In the genomic region with DNA sequence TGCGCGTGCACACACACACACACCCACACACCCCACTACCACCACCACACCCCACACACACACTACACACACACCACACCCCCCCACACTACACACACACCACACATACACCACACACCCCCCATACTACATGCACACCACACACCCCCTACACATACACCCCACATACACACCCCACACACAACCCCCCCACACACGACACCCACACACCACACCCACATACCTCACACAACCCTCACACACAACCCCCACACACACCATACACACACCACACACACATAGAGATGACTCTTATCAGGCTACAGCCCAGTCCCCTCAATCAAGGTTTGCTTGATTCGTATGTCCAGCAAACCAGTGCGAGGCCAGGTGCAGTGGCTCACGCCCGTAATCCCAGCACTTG, we compare ENCODE assay signal across 24 cellular contexts. TPM values are rescaled to one million over a fixed set of nuclear protein-coding genes. Genes with fewer than 3 reads are reported as not detected.
DNase-seq lines count a peak whose midpoint lies in the region; ATAC-seq, FAIRE-seq and TF ChIP-seq lines count a peak whose summit lies in the region.
"Had no signal": no experiment of that assay in that cellular context is flagged by ENCODE, and none has a peak within 500 bp of the region (broad histone marks: within the 10 kb centered on the region; RNA-seq: fewer than 3 reads in every experiment).

No MANE protein-coding gene starts in this region.

- no peak overlapping the region for H2AFZ ChIP-seq in K562 (ENCODE audit: low read depth, low read length)
- H2AFZ ChIP-seq: GM23248 had no signal

- CTCF ChIA-PET in K562 (lab: Yijun Ruan, JAX; ENCODE audit: low intra/inter-chr PET ratio): no interaction called here

- H3K27ac Mint-ChIP-seq in stimulated activated naive CD8-positive, alpha-beta T cell treated with anti-CD3 and anti-CD28 coated beads, Interleukin-15, amount 100 ng/mL, for 72 hours: no peak overlapping the region
- H3K27ac Mint-ChIP-seq: CD4-positive, CD25-positive, alpha-beta regulatory T cell; CD8-positive, alpha-beta memory T cell; IgD-negative memory B cell had no signal

- H3K9me3 Mint-ChIP-seq in stimulated activated naive CD8-positive, alpha-beta T cell treated with anti-CD3 and anti-CD28 coated beads, Interleukin-15, amount 100 ng/mL, for 72 hours: no peaks in the 10 kb centered on the region
- H3K9me3 Mint-ChIP-seq: CD4-positive, CD25-positive, alpha-beta regulatory T cell; CD8-positive, alpha-beta memory T cell; IgD-negative memory B cell had no signal

- H3K27me3 ChIP-seq in K562 (ENCODE audit: control insufficient read depth in 2 of 2, insufficient read depth in 2 of 2, low read length in 2 of 2) (no peaks in the 10 kb centered on the region), neutrophil (no peaks in the 10 kb centered on the region)
- H3K27me3 ChIP-seq: BLaER1 had no signal

- H3K4me3 Mint-ChIP-seq in stimulated activated naive CD8-positive, alpha-beta T cell treated with anti-CD3 and anti-CD28 coated beads, Interleukin-15, amount 100 ng/mL, for 72 hours: no peak overlapping the region
- H3K4me3 Mint-ChIP-seq: CD4-positive, CD25-positive, alpha-beta regulatory T cell; CD8-positive, alpha-beta memory T cell; IgD-negative memory B cell had no signal

- 85% methylated on average over 5 of the region's 7 CpGs for WGBS in K562 (ENCODE audit: insufficient coverage, low coverage, missing lambda C conversion rate)

- in situ Hi-C loops in K562 (cut with MboI): no loop called here

- H3K9ac ChIP-seq in K562 (ENCODE audit: insufficient read depth in 1 of 2, low read depth in 2 of 2, low read length in 2 of 2): no peak overlapping the region
- H3K9ac ChIP-seq: BLaER1, GM23248 had no signal

- no peak for DNase-seq in stimulated activated naive CD8-positive, alpha-beta T cell treated with anti-CD3 and anti-CD28 coated beads, Interleukin-15, amount 100 ng/mL, for 72 hours
- no peak for DNase-seq in stimulated activated naive CD8-positive, alpha-beta T cell treated with anti-CD3 and anti-CD28 coated beads, Interleukin-15, Interleukin-2, amounts not matched to agents 100 U/mL and 50 U/mL, for 24 hours
- DNase-seq in K562 (ENCODE audit: extremely low read depth in 1 of 4, low spot score in 3 of 4): no peak
- DNase-seq in activated CD4-positive, alpha-beta T cell treated with anti-CD3 and anti-CD28 coated beads, Interleukin-2, amount 50 U/mL, for 4 hours: no peak
- DNase-seq: CD4-positive, CD25-positive, alpha-beta regulatory T cell; CD8-positive, alpha-beta memory T cell; COR-L47; DMS 273 treated with DMSO at 0.1 percent for 48 hours; DMS53; DND-41; EL; GM23248 had no signal

- intact Hi-C loops in K562 (cut with micrococcal nuclease): no loop called here

- POLR2A ChIA-PET in K562 (lab: Yijun Ruan, JAX): no interaction called here

- H3K36me3 ChIP-seq in K562 (ENCODE audit: control insufficient read depth, insufficient read depth, low read length): no peaks in the 10 kb centered on the region
- peaks cover 11% of the 10 kb centered on the region for H3K36me3 ChIP-seq in neutrophil
- H3K36me3 ChIP-seq: HAP-1 had no signal

- no peak for TF ChIP-seq RAD21 in K562 (CRISPR knock-in tag; conservative IDR thresholded peaks at IDR 0.05 in 1 of 2, IDR thresholded peaks at IDR 0.05 in 1 of 2)

- H3K9me1 ChIP-seq in K562 (ENCODE audit: control insufficient read depth, insufficient read depth, low read length): no peaks in the 10 kb centered on the region

- H3K4me1 ChIP-seq in K562 (replicated peaks in 1 of 2; ENCODE audit: control insufficient read depth in 2 of 2, insufficient read depth in 2 of 2, low read length in 2 of 2) (peaks cover 10 to 17% of the 10 kb centered on the region in 2 experiments; a peak in 4 of 5 replicates), neutrophil (ENCODE audit: control insufficient read depth in 1 of 2, insufficient read depth in 1 of 2, low read depth in 1 of 2, low read length in 1 of 2) (peaks cover 57 to 73% of the 10 kb centered on the region in 2 experiments)
- H3K4me1 ChIP-seq: A549, HAP-1 had no signal

- H3K27me3 Mint-ChIP-seq in stimulated activated naive CD8-positive, alpha-beta T cell treated with anti-CD3 and anti-CD28 coated beads, Interleukin-15, amount 100 ng/mL, for 72 hours: no peaks in the 10 kb centered on the region
- H3K27me3 Mint-ChIP-seq: CD4-positive, CD25-positive, alpha-beta regulatory T cell; CD8-positive, alpha-beta memory T cell; IgD-negative memory B cell had no signal

- TF ChIP-seq EP300 in K562 (IDR thresholded peaks at IDR 0.05; ENCODE audit: low read length): no peak

- H3K9me3 ChIP-seq in K562 (replicated peaks; ENCODE audit: control insufficient read depth, insufficient read depth, low read depth, low read length): no peaks in the 10 kb centered on the region
- H3K9me3 ChIP-seq in neutrophil: no peaks in the 10 kb centered on the region
- H3K9me3 ChIP-seq: A549, BLaER1, HAP-1 had no signal

- TF ChIP-seq CTCF in K562 (IDR thresholded peaks at IDR 0.05 in 2 of 3, conservative IDR thresholded peaks at IDR 0.05 in 1 of 3; ENCODE audit: insufficient read depth in 2 of 3, low read depth in 1 of 3, low read length in 3 of 3): no peak
- TF ChIP-seq CTCF in neutrophil (IDR thresholded peaks at IDR 0.05): no peak

- no peak for FAIRE-seq in K562 (lab: Jason Lieb, UNC)
- FAIRE-seq: A549, GM12878, HTR-8/SVneo had no signal

- no peaks in the 10 kb centered on the region for H3K79me2 ChIP-seq in K562 (ENCODE audit: control insufficient read depth, insufficient read depth, low read length)

- TF ChIP-seq POLR2A in K562 (conservative IDR thresholded peaks at IDR 0.05): no peak

- no TSS peak for BruUV-seq in K562 (replicated peaks; lab: Mats Ljungman, UMichigan)

- peaks cover 48% of the 10 kb centered on the region for H3K4me1 Mint-ChIP-seq in stimulated activated naive CD8-positive, alpha-beta T cell treated with anti-CD3 and anti-CD28 coated beads, Interleukin-15, amount 100 ng/mL, for 72 hours

- H3K4me2 ChIP-seq in K562 (ENCODE audit: insufficient read depth, low read length): no peak overlapping the region
- H3K4me2 ChIP-seq: A549, BLaER1 had no signal

- no peaks in the 10 kb centered on the region for H4K20me1 ChIP-seq in K562 (replicated peaks; ENCODE audit: control insufficient read depth, insufficient read depth, low read length)
- H4K20me1 ChIP-seq: BLaER1 had no signal

- ATAC-seq in stimulated activated naive CD8-positive, alpha-beta T cell treated with anti-CD3 and anti-CD28 coated beads, Interleukin-15, amount 100 ng/mL, for 72 hours: peak; percentile 50
- ATAC-seq in stimulated activated naive CD8-positive, alpha-beta T cell treated with anti-CD3 and anti-CD28 coated beads, Interleukin-15, Interleukin-2, amounts not matched to agents 100 U/mL and 50 U/mL, for 24 hours: no peak
- ATAC-seq in K562 (no peak), HG03095 (IDR thresholded peaks at IDR 0.05; ENCODE audit: unreplicated experiment) (no peak), GM21786 (IDR thresholded peaks at IDR 0.05; ENCODE audit: unreplicated experiment) (no peak)
- ATAC-seq: A549, GM12878 had no signal

- H3K27ac ChIP-seq in K562 (ENCODE audit: extremely low read depth, low read depth, low read length): no peak overlapping the region
- H3K27ac ChIP-seq in neutrophil: peak overlapping the region; percentile 91
- H3K27ac ChIP-seq: 22Rv1, A549, BLaER1, GM23248 had no signal

- no peak overlapping the region for H3K4me3 ChIP-seq in K562
- H3K4me3 ChIP-seq in neutrophil (ENCODE audit: low read depth in 1 of 2, low read length in 1 of 2): no peak overlapping the region
- H3K4me3 ChIP-seq: A549, BLaER1, GM12878, GM23248, HAP-1 had no signal

TF ChIP-seq in K562, 482 proteins besides CTCF, POLR2A, EP300 and RAD21:
- TF ChIP-seq TARDBP (IDR thresholded peaks at IDR 0.05): no peak
- TF ChIP-seq EGR1 (conservative IDR thresholded peaks at IDR 0.05): peak; percentile 34

RNA-seq across cellular contexts. Expression of gene SLC46A2, which starts 25.7 kb away (rescaled TPM):
- not detected in 2 replicates for total RNA-seq in K562 (2011; cell fraction: chromatin; rRNA removed; ENCODE audit: low replicate concordance)
- total RNA-seq in K562 (2011; cell fraction: nucleolus; rRNA removed): not detected in 2 replicates
- not detected in 2 replicates for total RNA-seq in K562 (2011; cell fraction: nucleoplasm; rRNA removed)
- total RNA-seq in K562 (2014; rRNA removed): not detected in 2 replicates
- not detected in 2 replicates for total RNA-seq in K562 (2014; rRNA removed; fragmentation: Illumina TruSeq; extraction: Trizol)
- total RNA-seq in K562 (2015; rRNA removed; fragmentation: Illumina TruSeq; extraction: Trizol): not detected in 2 replicates
- 0.07 TPM in 1 of 2 replicates, not detected in the other for total RNA-seq in K562 (2021)
- polyA plus RNA-seq in K562 (2011; rRNA removed): not detected in 2 replicates
- not detected in 2 replicates for polyA plus RNA-seq in K562 (2011; cell fraction: cytosol; rRNA removed)
- not detected in 2 replicates for polyA plus RNA-seq in K562 (2011; cell fraction: nucleus; rRNA removed)
- 0.04 TPM in 1 of 2 replicates, not detected in the other for polyA plus RNA-seq in K562 (2012)
- not detected in 2 replicates for polyA plus RNA-seq in K562 (2014; fragmentation: Illumina TruSeq; extraction: Trizol)
- polyA plus RNA-seq in K562 (2014; fragmentation: Nextera tagmentation; extraction: Ambion mirVana): not detected
- polyA plus RNA-seq in K562 (2014; rRNA removed): not detected in 2 replicates
- polyA minus RNA-seq in K562 (2011; rRNA and poly(A)+ RNA removed): not detected in 2 replicates
- not detected in 2 replicates for polyA minus RNA-seq in K562 (2011; cell fraction: cytosol; rRNA and poly(A)+ RNA removed)
- polyA minus RNA-seq in K562 (2011; cell fraction: nucleus; rRNA and poly(A)+ RNA removed): not detected in 2 replicates
- total RNA-seq: CD4-positive, CD25-positive, alpha-beta regulatory T cell; CD8-positive, alpha-beta memory T cell; G401; GM12878; GM23248; H4 had no signal
- polyA plus RNA-seq: A549; CD8-positive, alpha-beta memory T cell; GM12878; GM23248; IgD-negative memory B cell had no signal
